ENCODE assay signal across 19 cellular contexts in the genomic region with DNA sequence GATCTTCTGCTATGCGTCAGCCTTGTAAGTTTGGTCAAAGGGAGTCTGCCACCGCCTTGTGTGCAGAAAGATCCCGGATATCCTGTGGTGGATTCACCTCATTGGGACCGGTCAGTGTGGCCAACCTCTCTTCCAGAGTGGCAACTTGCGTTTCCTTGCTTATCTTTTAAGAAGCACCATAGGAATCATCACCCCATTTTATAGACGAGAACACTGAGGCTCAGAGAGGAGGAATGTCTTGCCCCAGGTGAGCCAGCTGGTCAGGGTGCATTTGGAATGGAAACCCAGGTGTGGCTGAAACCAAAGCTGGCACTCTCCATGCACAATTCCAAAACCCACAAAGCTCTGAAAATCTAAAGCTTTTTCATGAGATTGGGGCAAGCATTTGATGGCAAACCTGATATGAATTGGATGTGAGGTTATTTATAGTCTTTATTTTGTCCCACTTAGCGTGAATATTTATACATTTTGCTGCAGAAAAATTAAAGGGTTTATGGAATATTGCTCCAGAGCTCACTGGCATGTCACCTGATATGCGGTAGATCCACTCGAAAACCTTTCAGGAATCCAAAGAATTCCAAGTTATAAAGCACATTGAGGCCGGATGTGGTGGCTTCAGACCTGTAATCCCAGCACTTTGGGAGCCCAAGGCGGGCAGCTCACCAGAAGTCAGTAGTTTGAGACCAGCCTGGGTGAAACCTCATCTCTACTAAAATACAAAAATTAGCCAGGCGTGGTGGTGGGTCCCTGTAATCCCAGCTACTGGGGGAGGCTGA. TPM values are rescaled to one million over a fixed set of nuclear protein-coding genes. Genes with fewer than 3 reads are reported as not detected.
DNase-seq lines count a peak whose midpoint lies in the region; ATAC-seq, FAIRE-seq and TF ChIP-seq lines count a peak whose summit lies in the region.
"Had no signal": no experiment of that assay in that cellular context is flagged by ENCODE, and none has a peak within 500 bp of the region (broad histone marks: within the 10 kb centered on the region; RNA-seq: fewer than 3 reads in every experiment).

No MANE protein-coding gene starts in this region.

- 85% methylated on average over 11 of the region's 12 CpGs for WGBS in SK-N-SH (ENCODE audit: low lambda C conversion rate)

- TF ChIP-seq EP300 in SK-N-SH (IDR thresholded peaks at IDR 0.05; ENCODE audit: borderline replicate concordance in 1 of 2, low read depth in 1 of 2, low read length in 1 of 2) = no peak

- no peak for TF ChIP-seq RAD21 in SK-N-SH (IDR thresholded peaks at IDR 0.05; ENCODE audit: low read length)

- no TSS peak for BruUV-seq in MCF 10A (replicated peaks; lab: Mats Ljungman, UMichigan)

- ATAC-seq in left ventricle myocardium superior = no peak

- H3K9me1 ChIP-seq in keratinocyte (ENCODE audit: control insufficient read depth, extremely low read depth, insufficient read depth, low read length) = no peaks in the 10 kb centered on the region

- peak; percentile 29 for FAIRE-seq in keratinocyte (lab: Jason Lieb, UNC)
- no peak for FAIRE-seq in HTR-8/SVneo (lab: Jason Lieb, UNC)

- TF ChIP-seq POLR2A in breast epithelium (IDR thresholded peaks at IDR 0.05) = no peak

- H3K79me2 ChIP-seq in SK-N-SH (ENCODE audit: insufficient read depth) (no peaks in the 10 kb centered on the region), keratinocyte (ENCODE audit: control insufficient read depth, insufficient read depth, low read length) (no peaks in the 10 kb centered on the region)

- POLR2A ChIA-PET in MCF 10A (lab: Yijun Ruan, JAX) (interaction anchor here (0.7 to 4.5 kb wide), 7 partner anchors 12 to 805 kb away, joined by 3 to 41 read pairs (median 5); a partner anchor contains a TSS), SK-N-SH (lab: Yijun Ruan, JAX) (no interaction called here)

- H4K20me1 ChIP-seq in SK-N-SH (ENCODE audit: insufficient read depth) = no peaks in the 10 kb centered on the region
- no peaks in the 10 kb centered on the region for H4K20me1 ChIP-seq in keratinocyte (ENCODE audit: control insufficient read depth, extremely low read depth, insufficient read depth, low read length)

- no peaks in the 10 kb centered on the region for H3K4me1 ChIP-seq in breast epithelium
- H3K4me1 ChIP-seq in SK-N-SH (ENCODE audit: control insufficient read depth in 1 of 2, insufficient read depth in 2 of 2, low read depth in 1 of 2, low read length in 1 of 2) = peaks cover 0 to 3% of the 10 kb centered on the region in 2 experiments; a peak in 1 of 4 replicates
- H3K4me1 ChIP-seq in keratinocyte (ENCODE audit: control insufficient read depth, extremely low read depth, insufficient read depth, low read length) = peaks cover 20% of the 10 kb centered on the region

- H3K27ac ChIP-seq in breast epithelium (no peak overlapping the region), SK-N-SH (ENCODE audit: low read depth in 2 of 2, low read length in 1 of 2) (peak overlapping the region in 1 of 2 experiments; percentile 81; a peak in 3 of 4 replicates), keratinocyte (ENCODE audit: control insufficient read depth, insufficient read depth, low read length) (peak overlapping the region; percentile 80)

- peaks cover 21% of the 10 kb centered on the region for H3F3A ChIP-seq in SK-N-SH (replicated peaks; ENCODE audit: insufficient read depth)

- H2AFZ ChIP-seq in SK-N-SH (ENCODE audit: low read depth) (peak overlapping the region; percentile 25; the same call in 1 of the 2 replicates), keratinocyte (ENCODE audit: control insufficient read depth, low read length) (no peak overlapping the region)

- H3K4me1 Mint-ChIP-seq in MCF 10A (ENCODE audit: insufficient read depth, unreplicated experiment) = peaks cover 7% of the 10 kb centered on the region

- no peaks in the 10 kb centered on the region for H3K9me3 ChIP-seq in breast epithelium
- H3K9me3 ChIP-seq in SK-N-SH = no peaks in the 10 kb centered on the region
- no peaks in the 10 kb centered on the region for H3K9me3 ChIP-seq in keratinocyte (ENCODE audit: control insufficient read depth, low read depth, low read length)

- dilution Hi-C loops in keratinocyte (cut with MboI; ENCODE audit: extremely low pct_ligation_motif_present, low sequenced_read_pairs) = no loop called here

- no peaks in the 10 kb centered on the region for H3K9me2 ChIP-seq in SK-N-SH

- H3K4me3 ChIP-seq in breast epithelium (no peak overlapping the region), SK-N-SH (ENCODE audit: low read depth in 2 of 2, low read length in 1 of 2) (no peak overlapping the region), keratinocyte (ENCODE audit: control insufficient read depth in 2 of 3, extremely low read depth in 1 of 3, insufficient read depth in 2 of 3, low read depth in 1 of 3, low read length in 3 of 3) (no peak overlapping the region)

- H3K27me3 ChIP-seq in breast epithelium (no peaks in the 10 kb centered on the region), SK-N-SH (ENCODE audit: insufficient read depth) (no peaks in the 10 kb centered on the region), keratinocyte (ENCODE audit: control insufficient read depth, extremely low read depth, insufficient read depth, low read length) (no peaks in the 10 kb centered on the region)
- H3K27me3 ChIP-seq: brain microvascular endothelial cell had no signal

- H3K4me2 ChIP-seq in SK-N-SH = no peak overlapping the region
- H3K4me2 ChIP-seq in keratinocyte (ENCODE audit: control insufficient read depth, extremely low read depth, insufficient read depth, low read depth, low read length) = no peak overlapping the region

- H3K36me3 Mint-ChIP-seq in MCF 10A (ENCODE audit: insufficient read depth, unreplicated experiment) = no peaks in the 10 kb centered on the region

- no peaks in the 10 kb centered on the region for H3K9me3 Mint-ChIP-seq in MCF 10A (ENCODE audit: unreplicated experiment)
- H3K9me3 Mint-ChIP-seq: activated T-helper 1 cell treated with anti-CD3 and anti-CD28 coated beads, Interleukin-12 subunit alpha, Interleukin-12 subunit beta, Interleukin-2, Interleukin-4 antibody, amounts not matched to agents 30 ng/mL and 10 ng/mL and 1 ng/mL, durations not matched to agents 14 hours and 24 hours and 36 hours; effector memory CD8-positive, alpha-beta T cell; stimulated activated naive CD8-positive, alpha-beta T cell treated with anti-CD3 and anti-CD28 coated beads, Interleukin-15, Interleukin-2, amounts not matched to agents 100 ng/mL and 50 ng/mL, for 24 hours had no signal

- no peaks in the 10 kb centered on the region for H3K27me3 Mint-ChIP-seq in MCF 10A (ENCODE audit: insufficient read depth, unreplicated experiment)

- intact Hi-C loops in MCF 10A (cut with micrococcal nuclease) = loop anchor here (5.0 kb wide), 1 partner anchor 501 kb away; no protein-coding TSS in a partner anchor
- intact Hi-C loops in breast epithelium (cut with DNase I; ENCODE audit: low total_unique reads) = no loop called here
- intact Hi-C loops in left ventricle myocardium superior (cut with micrococcal nuclease) = no loop called here

- TF ChIP-seq CTCF in MCF 10A (IDR thresholded peaks at IDR 0.05; ENCODE audit: unreplicated experiment) = no peak
- TF ChIP-seq CTCF in breast epithelium (IDR thresholded peaks at IDR 0.05) = no peak
- TF ChIP-seq CTCF in SK-N-SH (IDR thresholded peaks at IDR 0.05) = no peak
- TF ChIP-seq CTCF in keratinocyte (optimal IDR thresholded peaks at IDR 0.05 in 1 of 3, IDR thresholded peaks at IDR 0.05 in 1 of 3, conservative IDR thresholded peaks at IDR 0.05 in 1 of 3; ENCODE audit: extremely low read depth in 1 of 3, insufficient read depth in 2 of 3, low read length in 3 of 3) = no peak

- H3K36me3 ChIP-seq in breast epithelium (no peaks in the 10 kb centered on the region), SK-N-SH (replicated peaks in 1 of 2; ENCODE audit: control insufficient read depth in 1 of 2, insufficient read depth in 2 of 2, low read length in 1 of 2) (no peaks in the 10 kb centered on the region), keratinocyte (ENCODE audit: control insufficient read depth in 2 of 2, extremely low read depth in 1 of 2, insufficient read depth in 2 of 2, low read length in 2 of 2) (no peaks in the 10 kb centered on the region)
- H3K36me3 ChIP-seq: brain microvascular endothelial cell had no signal

- peak overlapping the region; percentile 81 for H3K27ac Mint-ChIP-seq in MCF 10A (ENCODE audit: low read depth, unreplicated experiment)
- H3K27ac Mint-ChIP-seq: effector memory CD8-positive, alpha-beta T cell; T-helper 17 cell had no signal

- DNase-seq in MCF 10A (ENCODE audit: unreplicated experiment) (no peak), breast epithelium (ENCODE audit: low spot score in 2 of 2) (no peak), SK-N-SH (no peak), keratinocyte (ENCODE audit: low read depth, low spot score) (no peak), left ventricle myocardium superior (no peak), NCI-H2196 treated with DMSO at 0.1 percent for 48 hours (lab: John Stamatoyannopoulos, UW; ENCODE audit: unreplicated experiment) (no peak), HTR-8/SVneo (ENCODE audit: insufficient read length, low spot score) (no peak)
- DNase-seq in activated effector memory CD4-positive, alpha-beta T cell treated with anti-CD3 and anti-CD28 coated beads, Interleukin-2, amount 50 U/mL, for 16 hours = no peak
- DNase-seq: activated CD4-positive, alpha-beta T cell treated with anti-CD3 and anti-CD28 coated beads for 1 hour; Calu3; effector memory CD8-positive, alpha-beta T cell; KBM-7; midbrain; NCI-H1417 treated with DMSO at 0.1 percent for 48 hours; NCI-H510A; T-helper 17 cell had no signal

- H3K9ac ChIP-seq in SK-N-SH = no peak overlapping the region
- no peak overlapping the region for H3K9ac ChIP-seq in keratinocyte (ENCODE audit: control insufficient read depth, extremely low read depth, insufficient read depth, low read length)

- no peak overlapping the region for H3K4me3 Mint-ChIP-seq in MCF 10A (ENCODE audit: unreplicated experiment)
- H3K4me3 Mint-ChIP-seq: activated T-helper 1 cell treated with anti-CD3 and anti-CD28 coated beads, Interleukin-12 subunit alpha, Interleukin-12 subunit beta, Interleukin-2, Interleukin-4 antibody, amounts not matched to agents 30 ng/mL and 10 ng/mL and 1 ng/mL, durations not matched to agents 14 hours and 24 hours and 36 hours; effector memory CD8-positive, alpha-beta T cell; T-helper 17 cell had no signal

- CTCF ChIA-PET in MCF 10A (lab: Yijun Ruan, JAX) = interaction anchor here (0.8 to 1.5 kb wide), 6 partner anchors 30 to 656 kb away, joined by 3 to 7 read pairs (median 4); no protein-coding TSS in a partner anchor
- CTCF ChIA-PET in SK-N-SH (lab: Yijun Ruan, JAX) = interaction anchor here (0.9 to 4.7 kb wide), 4 partner anchors 11 to 316 kb away, joined by 3 to 36 read pairs (median 7); no protein-coding TSS in a partner anchor

RNA-seq across cellular contexts. Expression of a gene that starts 12.1 kb away (rescaled TPM):
- total RNA-seq in MCF 10A (2022) (258 and 306 TPM in 2 replicates), breast epithelium (100 to 1,000 TPM; 291 to 419 (median 301) TPM), left ventricle myocardium superior (76.1 TPM)
- polyA plus RNA-seq in SK-N-SH (2012; rRNA removed) (423 and 498 TPM in 2 replicates), keratinocyte (407 to 443 TPM (median 408 TPM) in 3 replicates)
- polyA plus RNA-seq in SK-N-SH (2012; cell fraction: cytosol; rRNA removed) = 300 and 379 TPM in 2 replicates
- 400 and 411 TPM in 2 replicates for polyA plus RNA-seq in SK-N-SH (2012; cell fraction: nucleus; rRNA removed)
- 273 TPM for polyA plus RNA-seq in keratinocyte (2011; ENCODE audit: low read depth)
- 360 and 419 TPM in 2 replicates for polyA plus RNA-seq in keratinocyte (2011; cell fraction: cytosol; rRNA removed)
- polyA plus RNA-seq in keratinocyte (2011; cell fraction: nucleus; rRNA removed) = 391 and 401 TPM in 2 replicates
- polyA plus RNA-seq in keratinocyte (2012; ENCODE audit: low replicate concordance) = 234 and 254 TPM in 2 replicates
- 322 to 527 TPM (median 490 TPM) in 3 replicates for polyA minus RNA-seq in keratinocyte
- 345 TPM for polyA minus RNA-seq in keratinocyte (2011; cell fraction: cytosol; rRNA and poly(A)+ RNA removed)
- 153 and 187 TPM in 2 replicates for polyA minus RNA-seq in keratinocyte (2011; cell fraction: nucleus; rRNA and poly(A)+ RNA removed)

RNA-seq across cellular contexts. Expression of a gene that starts 34.2 kb away (rescaled TPM):
- total RNA-seq in MCF 10A (2022) (10.9 and 11.4 TPM in 2 replicates), breast epithelium (1 to 10 TPM; 4.9 to 9.9 (median 6.1) TPM), left ventricle myocardium superior (13.5 TPM)
- polyA plus RNA-seq in SK-N-SH (2012; rRNA removed) (4.3 and 7.9 TPM in 2 replicates), keratinocyte (0.54 to 1.9 TPM (median 0.71 TPM) in 3 replicates)
- 4.6 and 6.9 TPM in 2 replicates for polyA plus RNA-seq in SK-N-SH (2012; cell fraction: cytosol; rRNA removed)
- 6.2 and 6.6 TPM in 2 replicates for polyA plus RNA-seq in SK-N-SH (2012; cell fraction: nucleus; rRNA removed)
- 0.56 TPM for polyA plus RNA-seq in keratinocyte (2011; ENCODE audit: low read depth)
- polyA plus RNA-seq in keratinocyte (2011; cell fraction: cytosol; rRNA removed) = 0.79 and 1.1 TPM in 2 replicates
- polyA plus RNA-seq in keratinocyte (2011; cell fraction: nucleus; rRNA removed) = 2.0 and 2.3 TPM in 2 replicates
- polyA plus RNA-seq in keratinocyte (2012; ENCODE audit: low replicate concordance) = 1.4 and 2.1 TPM in 2 replicates
- polyA minus RNA-seq in keratinocyte = 1.3 to 5.1 TPM (median 1.8 TPM) in 3 replicates
- not detected for polyA minus RNA-seq in keratinocyte (2011; cell fraction: cytosol; rRNA and poly(A)+ RNA removed)
- 1.6 and 2.2 TPM in 2 replicates for polyA minus RNA-seq in keratinocyte (2011; cell fraction: nucleus; rRNA and poly(A)+ RNA removed)

RNA-seq across cellular contexts. Expression of a gene that starts 59.6 kb away (rescaled TPM):
- 61.5 and 83.2 TPM in 2 replicates for total RNA-seq in MCF 10A (2022)
- total RNA-seq in breast epithelium = 10 to 100 TPM; 52.3 to 71.1 (median 58.1) TPM
- 251 and 284 TPM in 2 replicates for polyA plus RNA-seq in SK-N-SH (2012; rRNA removed)
- 212 and 258 TPM in 2 replicates for polyA plus RNA-seq in SK-N-SH (2012; cell fraction: cytosol; rRNA removed)
- 151 and 162 TPM in 2 replicates for polyA plus RNA-seq in SK-N-SH (2012; cell fraction: nucleus; rRNA removed)
- polyA plus RNA-seq in keratinocyte = 92.5 to 99.2 TPM (median 95.9 TPM) in 3 replicates
- 28.6 TPM for polyA plus RNA-seq in keratinocyte (2011; ENCODE audit: low read depth)
- polyA plus RNA-seq in keratinocyte (2011; cell fraction: cytosol; rRNA removed) = 93.8 and 123 TPM in 2 replicates
- 58.4 and 68.3 TPM in 2 replicates for polyA plus RNA-seq in keratinocyte (2011; cell fraction: nucleus; rRNA removed)
- polyA plus RNA-seq in keratinocyte (2012; ENCODE audit: low replicate concordance) = 40.9 and 62.6 TPM in 2 replicates
- 62.9 to 78.3 TPM (median 72.1 TPM) in 3 replicates for polyA minus RNA-seq in keratinocyte
- polyA minus RNA-seq in keratinocyte (2011; cell fraction: cytosol; rRNA and poly(A)+ RNA removed) = 57.2 TPM
- 16.5 and 17.5 TPM in 2 replicates for polyA minus RNA-seq in keratinocyte (2011; cell fraction: nucleus; rRNA and poly(A)+ RNA removed)
- total RNA-seq in left ventricle myocardium superior = 131 TPM
